ENCODE assay signal across 17 cellular contexts in genomic region chr10:91415816-91416215, GRCh38. TPM values are rescaled to one million over a fixed set of nuclear protein-coding genes. Genes with fewer than 3 reads are reported as not detected.
DNase-seq lines count a peak whose midpoint lies in the region; ATAC-seq and TF ChIP-seq lines count a peak whose summit lies in the region.
"Had no signal": no experiment of that assay in that cellular context is flagged by ENCODE, and none has a peak within 500 bp of the region (broad histone marks: within the 10 kb centered on the region; RNA-seq: fewer than 3 reads in every experiment).

No MANE protein-coding gene starts in this region.

- TF ChIP-seq CTCF in NB4 (IDR thresholded peaks at IDR 0.05; ENCODE audit: low read depth, low read length) (no peak), choroid plexus epithelial cell (conservative IDR thresholded peaks at IDR 0.05; ENCODE audit: low read depth, low read length) (no peak)

- 71 to 77% methylated on average over 3 of the region's 3 CpGs for WGBS in aorta, 2 donors

- H3K36me3 ChIP-seq in aorta (ENCODE audit: control insufficient read depth in 1 of 2, insufficient read depth in 2 of 2, low read length in 1 of 2), result no peaks in the 10 kb centered on the region

- no peak for ATAC-seq in aorta (ENCODE audit: low FRiP score)
- ATAC-seq: HepG2 had no signal

- no peaks in the 10 kb centered on the region for H3K27me3 ChIP-seq in aorta (ENCODE audit: control insufficient read depth in 1 of 2, insufficient read depth in 2 of 2, low read length in 1 of 2)

- DNase-seq in NCI-H526 treated with DMSO at 0.1 percent for 48 hours (lab: John Stamatoyannopoulos, UW), result peak; percentile 23
- DNase-seq in NCI-H526 (lab: John Stamatoyannopoulos, UW), result no peak
- DNase-seq in NB4 (ENCODE audit: low read depth), result peak; percentile 15
- DNase-seq in choroid plexus epithelial cell (ENCODE audit: low read depth), result peak; percentile 31
- no peak for DNase-seq in cortex of kidney (lab: John Stamatoyannopoulos, UW)
- no peak for DNase-seq in activated effector memory CD4-positive, alpha-beta T cell treated with Interleukin-2 at 50 U/mL for 16 hours
- no peak for DNase-seq in effector CD8-positive, alpha-beta T cell (lab: John Stamatoyannopoulos, UW)
- DNase-seq in aorta, result no peak
- DNase-seq: 8988T, H7, Karpas-422, NCI-H1048, NCI-H2107, NCI-H748 treated with DMSO at 0.1 percent for 48 hours, Right ventricle myocardium superior had no signal

- no peaks in the 10 kb centered on the region for H3K9me3 ChIP-seq in aorta (ENCODE audit: control insufficient read depth, low read length)

- H3K27ac ChIP-seq in aorta (ENCODE audit: low read depth in 1 of 2, low read length in 2 of 2), result no peak overlapping the region
- H3K27ac ChIP-seq: C4-2B had no signal

- intact Hi-C loops in aorta (cut with DNase I), result no loop called here

- TF ChIP-seq POLR2A in NB4 (IDR thresholded peaks at IDR 0.05; ENCODE audit: extremely low read depth, insufficient read length), result no peak

- peaks cover 2 to 5% of the 10 kb centered on the region in 2 donors for H3K4me1 ChIP-seq in aorta (ENCODE audit: control insufficient read depth in 1 of 2, insufficient read depth in 2 of 2, low read length in 2 of 2)

- H3K4me3 ChIP-seq in NB4 (ENCODE audit: low read depth, low read length) (no peak overlapping the region), choroid plexus epithelial cell (ENCODE audit: low read depth, low read length) (no peak overlapping the region), aorta (ENCODE audit: low read length in 2 of 2) (no peak overlapping the region)

RNA-seq across cellular contexts. Expression of gene HECTD2, which starts 5.7 kb away (rescaled TPM):
- 10 to 100 TPM; 23.4 to 25.5 TPM for total RNA-seq in aorta
- polyA plus RNA-seq in aorta, result 10 to 100 TPM in 1 of 2 donors, 1 to 10 TPM in 1; 6.0 to 16.3 TPM

Comparison
In these comparisons a context has a peak if more than half of its experiments do, and no peak if none do; other contexts are left out.
1. DNase-seq: peak in NCI-H526 treated with DMSO at 0.1 percent for 48 hours (single experiment), NB4 (single experiment) and choroid plexus epithelial cell (single experiment); none in NCI-H526 (0 of 2), cortex of kidney (single experiment), activated effector memory CD4-positive, alpha-beta T cell treated with Interleukin-2 at 50 U/mL for 16 hours (single experiment), effector CD8-positive, alpha-beta T cell (single experiment) and aorta (0 of 2).